ENCODE assay signal across 9 cellular contexts in genomic region chr5:171386861-171387254, GRCh38. TPM values are rescaled to one million over a fixed set of nuclear protein-coding genes. Genes with fewer than 3 reads are reported as not detected.
DNase-seq lines count a peak whose midpoint lies in the region; ATAC-seq and TF ChIP-seq lines count a peak whose summit lies in the region.
"Had no signal": no experiment of that assay in that cellular context is flagged by ENCODE, and none has a peak within 500 bp of the region (broad histone marks: within the 10 kb centered on the region; RNA-seq: fewer than 3 reads in every experiment).

No MANE protein-coding gene starts in this region.

- H3K27me3 Mint-ChIP-seq in activated B cell treated with CpG ODN at 0.5 μM for 24 hours (no peaks in the 10 kb centered on the region), glutamatergic neuron (ENCODE audit: unreplicated experiment) (peaks cover 10% of the 10 kb centered on the region)

- peak overlapping the region; percentile 79 for H3K9ac ChIP-seq in smooth muscle cell (ENCODE audit: low read depth)

- peaks cover 41% of the 10 kb centered on the region for H4K20me1 ChIP-seq in smooth muscle cell (ENCODE audit: low read depth)

- H3K36me3 Mint-ChIP-seq in activated B cell treated with CpG ODN at 0.5 μM for 24 hours (ENCODE audit: low read depth) (peaks cover 44% of the 10 kb centered on the region), glutamatergic neuron (ENCODE audit: unreplicated experiment) (no peaks in the 10 kb centered on the region)

- WGBS in smooth muscle cell (ENCODE audit: low lambda C conversion rate) = 14% methylated on average over 16 of the region's 16 CpGs

- H3K79me2 ChIP-seq in smooth muscle cell (ENCODE audit: low read depth) = peaks cover 42% of the 10 kb centered on the region

- H3K9me3 Mint-ChIP-seq in activated B cell treated with CpG ODN at 0.5 μM for 24 hours = no peaks in the 10 kb centered on the region
- H3K9me3 Mint-ChIP-seq in glutamatergic neuron (ENCODE audit: unreplicated experiment) = peaks cover 9% of the 10 kb centered on the region

- ATAC-seq in Right ventricle myocardium inferior (no peak), activated B cell treated with CpG ODN at 0.5 μM for 24 hours (ENCODE audit: low read depth) (no peak), HG03175 (IDR thresholded peaks at IDR 0.05; ENCODE audit: unreplicated experiment) (no peak), GM21381 (IDR thresholded peaks at IDR 0.05; ENCODE audit: unreplicated experiment) (no peak), GM18858 (IDR thresholded peaks at IDR 0.05; ENCODE audit: unreplicated experiment) (no peak)

- H3K27ac Mint-ChIP-seq in activated B cell treated with CpG ODN at 0.5 μM for 24 hours (peak overlapping the region; percentile 98), glutamatergic neuron (ENCODE audit: unreplicated experiment) (peak overlapping the region; percentile 95)

- H3K27me3 ChIP-seq in right atrium auricular region = no peaks in the 10 kb centered on the region
- no peaks in the 10 kb centered on the region for H3K27me3 ChIP-seq in smooth muscle cell (ENCODE audit: low read depth)

- POLR2A ChIA-PET in activated B cell treated with CpG ODN at 0.5 μM for 24 hours (lab: Charles Lee) = interaction anchor here (0.5 to 2.2 kb wide), 6 partner anchors 9 to 803 kb away, joined by 3 to 10 read pairs (median 6); partner anchors contain the start of genes FBXW11 and TLX3

- CTCF ChIA-PET in activated B cell treated with CpG ODN at 0.5 μM for 24 hours (lab: Charles Lee) = interaction anchor here (0.9 to 1.2 kb wide), 2 partner anchors 32 to 522 kb away, joined by 3 read pairs; no protein-coding TSS in a partner anchor

- intact Hi-C loops in Right ventricle myocardium inferior (cut with DNase I) (no loop called here), activated B cell treated with CpG ODN at 0.5 μM for 24 hours (cut with micrococcal nuclease) (loop anchor here (1.0 to 10.0 kb wide), 6 partner anchors 620 to 1670 kb away; partner anchors contain the start of genes CREBRF, FBXW11, RPL26L1 and STK10)

- DNase-seq in right atrium auricular region (ENCODE audit: low spot score) = no peak
- DNase-seq in Right ventricle myocardium inferior (ENCODE audit: missing footprints) = no peak
- DNase-seq in activated B cell treated with CpG ODN at 0.5 μM for 24 hours = no peak
- DNase-seq in glutamatergic neuron = no peak
- DNase-seq in smooth muscle cell (lab: John Stamatoyannopoulos, UW; ENCODE audit: unreplicated experiment) = no peak

- H3K36me3 ChIP-seq in right atrium auricular region (peaks cover 17% of the 10 kb centered on the region), smooth muscle cell (ENCODE audit: low read depth) (no peaks in the 10 kb centered on the region)

- H3K9me3 ChIP-seq in right atrium auricular region (no peaks in the 10 kb centered on the region), smooth muscle cell (replicated peaks; ENCODE audit: low read depth) (no peaks in the 10 kb centered on the region)

- H3K4me3 Mint-ChIP-seq in activated B cell treated with CpG ODN at 0.5 μM for 24 hours = peak overlapping the region; percentile 99
- peak overlapping the region; percentile 95 for H3K4me3 Mint-ChIP-seq in glutamatergic neuron (ENCODE audit: unreplicated experiment)

- peaks cover 46% of the 10 kb centered on the region for H3K4me1 Mint-ChIP-seq in activated B cell treated with CpG ODN at 0.5 μM for 24 hours
- peaks cover 4% of the 10 kb centered on the region for H3K4me1 Mint-ChIP-seq in glutamatergic neuron (ENCODE audit: low read depth, unreplicated experiment)

- TF ChIP-seq CTCF in right atrium auricular region (IDR thresholded peaks at IDR 0.05) (no peak), activated B cell treated with CpG ODN at 0.5 μM for 24 hours (IDR thresholded peaks at IDR 0.05) (no peak), glutamatergic neuron (IDR thresholded peaks at IDR 0.05; ENCODE audit: partially characterized antibody, unreplicated experiment) (no peak), smooth muscle cell (IDR thresholded peaks at IDR 0.05; ENCODE audit: borderline replicate concordance, insufficient read depth, poor library complexity, severe bottlenecking) (no peak)

- H2AFZ ChIP-seq in smooth muscle cell (ENCODE audit: low read depth) = peak overlapping the region; percentile 92

- peaks cover 3% of the 10 kb centered on the region for H3F3A ChIP-seq in smooth muscle cell (ENCODE audit: low read depth)

- H3K4me3 ChIP-seq in right atrium auricular region (peak overlapping the region; percentile 96 to 97), smooth muscle cell (peak overlapping the region; percentile 76)

- H3K27ac ChIP-seq in right atrium auricular region = peak overlapping the region; percentile 92 to 94
- H3K27ac ChIP-seq in smooth muscle cell (ENCODE audit: low read depth) = peak overlapping the region; percentile 67

- H3K4me2 ChIP-seq in smooth muscle cell = peak overlapping the region; percentile 83

- H3K4me1 ChIP-seq in right atrium auricular region = peaks cover 0 to 44% of the 10 kb centered on the region in 2 donors
- peaks cover 26% of the 10 kb centered on the region for H3K4me1 ChIP-seq in smooth muscle cell (ENCODE audit: low read depth)

RNA-seq across cellular contexts. Expression of gene NPM1, which starts 0.8 kb away (rescaled TPM):
- total RNA-seq in right atrium auricular region (100 to 1,000 TPM; 271 to 353 TPM), Right ventricle myocardium inferior (365 TPM), activated B cell treated with CpG ODN at 0.5 μM for 24 hours (1,505 and 1,563 TPM in 2 replicates), glutamatergic neuron (ENCODE audit: unreplicated experiment) (600 TPM), smooth muscle cell (856 and 2,459 TPM in 2 replicates)
- polyA plus RNA-seq in smooth muscle cell = 330 and 360 TPM in 2 replicates

RNA-seq across cellular contexts. Expression of gene FGF18, which starts 32.6 kb away (rescaled TPM):
- total RNA-seq in right atrium auricular region (1 to 10 TPM; 2.2 to 2.7 TPM), Right ventricle myocardium inferior (10.1 TPM), activated B cell treated with CpG ODN at 0.5 μM for 24 hours (0.15 TPM in 1 of 2 replicates, not detected in the other), glutamatergic neuron (ENCODE audit: unreplicated experiment) (26.3 TPM), smooth muscle cell (not detected in 2 replicates)
- polyA plus RNA-seq in smooth muscle cell = 0.21 TPM in 1 of 2 replicates, not detected in the other
- total RNA-seq: glomerular endothelial cell had no signal
